ENCODE assay signal across 29 cellular contexts in genomic region chr7:97470726-97471125, GRCh38.
"Had no signal": no experiment of that assay in that cellular context is flagged by ENCODE, and none has a peak within 500 bp of the region (broad histone marks: within the 10 kb centered on the region; RNA-seq: fewer than 3 reads in every experiment).

No MANE protein-coding gene starts in this region.

- H3K4me3 ChIP-seq: ascending aorta, cardiac muscle cell had no signal

- H3K9me3 ChIP-seq: ascending aorta had no signal

- H3K36me3 ChIP-seq: ascending aorta, cardiac muscle cell had no signal

- H3K4me1 ChIP-seq: ascending aorta had no signal

- FAIRE-seq: bronchial epithelial cell, TTC549 had no signal

- ATAC-seq: activated CD8-positive, alpha-beta T cell treated with anti-CD3 and anti-CD28 coated beads for 36 hours; activated naive CD8-positive, alpha-beta T cell treated with anti-CD3 and anti-CD28 coated beads, Interleukin-2, amount 50 U/mL, for 24 hours; activated T-cell treated with anti-CD3 and anti-CD28 coated beads, Interleukin-2, amount 50 U/mL, for 4 hours; activated T-cell treated with anti-CD3 and anti-CD28 coated beads, Interleukin-2, amount 50 U/mL, for 72 hours had no signal

- H3K27ac ChIP-seq: ascending aorta, cardiac muscle cell, VCaP had no signal

- DNase-seq: activated B cell treated with CpG ODN at 0.5 μM for 24 hours; activated CD4-positive, alpha-beta memory T cell treated with anti-CD3 and anti-CD28 coated beads for 36 hours; activated CD4-positive, alpha-beta T cell treated with anti-CD3 and anti-CD28 coated beads for 4 hours; activated CD4-positive, alpha-beta T cell treated with anti-CD3 and anti-CD28 coated beads, Interleukin-2, amount 10 ng/mL, durations not matched to agents 24 days and 14 days; activated CD4-positive, alpha-beta T cell treated with anti-CD3 and anti-CD28 coated beads, Interleukin-2, amount 50 U/mL, for 1 hour; activated CD4-positive, alpha-beta T cell treated with anti-CD3 and anti-CD28 coated beads, Interleukin-2, amount 50 U/mL, for 4 hours; activated CD4-positive, CD25-positive, alpha-beta regulatory T cell treated with anti-CD3 and anti-CD28 coated beads, Interleukin-2, amount 50 U/mL, for 72 hours; activated CD8-positive, alpha-beta memory T cell treated with anti-CD3 and anti-CD28 coated beads, Interleukin-2, amount 50 U/mL, for 4 hours; activated CD8-positive, alpha-beta T cell treated with anti-CD3 and anti-CD28 coated beads for 36 hours; activated effector memory CD4-positive, alpha-beta T cell treated with Interleukin-2 at 50 U/mL for 16 hours; activated gamma-delta T cell; activated naive CD4-positive, alpha-beta T cell treated with anti-CD3 and anti-CD28 coated beads, Interleukin-2, amount 10 ng/mL, durations not matched to agents 7 days and 5 days; activated naive CD4-positive, alpha-beta T cell treated with Interleukin-2 at 50 U/mL for 16 hours; activated naive CD8-positive, alpha-beta T cell treated with anti-CD3 and anti-CD28 coated beads, Interleukin-2, amount 10 ng/mL, durations not matched to agents 7 days and 5 days; activated naive CD8-positive, alpha-beta T cell treated with anti-CD3 and anti-CD28 coated beads, Interleukin-2, amount 50 U/mL, for 24 hours; activated T-cell treated with anti-CD3 and anti-CD28 coated beads for 4 hours; activated T-cell treated with anti-CD3 and anti-CD28 coated beads, Interleukin-2, amount 50 U/mL, for 1 hour; activated T-cell treated with anti-CD3 and anti-CD28 coated beads, Interleukin-2, amount 50 U/mL, for 4 hours; activated T-cell treated with anti-CD3 and anti-CD28 coated beads, Interleukin-2, amount 50 U/mL, for 72 hours; amygdala; central memory CD4-positive, alpha-beta T cell; T-helper 1 cell; T-helper 2 cell; T-helper 9 cell had no signal

- H3K27me3 ChIP-seq: ascending aorta, cardiac muscle cell had no signal
